In genomic region chr2:215425021-215425782, GRCh38 we compare ENCODE assay signal across 1 cellular context.
TF ChIP-seq lines count a peak whose summit lies in the region.

No MANE protein-coding gene starts in this region.

TF ChIP-seq in SK-N-SH, 30 proteins besides CTCF, POLR2A, EP300 and RAD21:
- no peak for TF ChIP-seq RFX5 (IDR thresholded peaks at IDR 0.05; ENCODE audit: low read length)
- no peak for TF ChIP-seq POLR2AphosphoS5 (IDR thresholded peaks at IDR 0.05; ENCODE audit: low read depth, low read length)
- TF ChIP-seq RCOR1 (IDR thresholded peaks at IDR 0.05; ENCODE audit: low read length), result no peak
